ENCODE assay signal across 14 cellular contexts in genomic region chr16:68345351-68345810, GRCh38. TPM values are rescaled to one million over a fixed set of nuclear protein-coding genes. Genes with fewer than 3 reads are reported as not detected.
DNase-seq lines count a peak whose midpoint lies in the region; ATAC-seq lines count a peak whose summit lies in the region.
"Had no signal": no experiment of that assay in that cellular context is flagged by ENCODE, and none has a peak within 500 bp of the region (broad histone marks: within the 10 kb centered on the region; RNA-seq: fewer than 3 reads in every experiment).

No MANE protein-coding gene starts in this region.

- peaks cover 51% of the 10 kb centered on the region for H3K36me3 Mint-ChIP-seq in activated T-cell treated with anti-CD3 and anti-CD28 coated beads, Interleukin-2, amount 50 U/mL, for 4 hours (ENCODE audit: insufficient read depth)
- peaks cover 97% of the 10 kb centered on the region for H3K36me3 Mint-ChIP-seq in activated T-cell treated with anti-CD3 and anti-CD28 coated beads, Interleukin-2, amount 50 U/mL, for 24 hours (ENCODE audit: low read depth)
- H3K36me3 Mint-ChIP-seq in central memory CD8-positive, alpha-beta T cell (ENCODE audit: insufficient read depth): peaks cover 53% of the 10 kb centered on the region
- peaks cover 72% of the 10 kb centered on the region for H3K36me3 Mint-ChIP-seq in activated CD4-positive, alpha-beta T cell treated with anti-CD3 and anti-CD28 coated beads, Interleukin-2, amount 10 ng/mL, durations not matched to agents 7 days and 5 days (ENCODE audit: low read depth)

- DNase-seq in activated T-cell treated with anti-CD3 and anti-CD28 coated beads, Interleukin-2, amount 50 U/mL, for 4 hours: no peak
- DNase-seq in activated T-cell treated with anti-CD3 and anti-CD28 coated beads, Interleukin-2, amount 50 U/mL, for 24 hours: no peak
- no peak for DNase-seq in central memory CD8-positive, alpha-beta T cell (ENCODE audit: low spot score in 2 of 2)
- DNase-seq in left colon (no peak), H4 (ENCODE audit: low spot score) (no peak)
- peak; percentile 42 for DNase-seq in stimulated activated CD8-positive, alpha-beta memory T cell treated with anti-CD3 and anti-CD28 coated beads, Interleukin-4, amount 100 ng/mL, for 48 hours
- DNase-seq in activated CD4-positive, alpha-beta T cell treated with anti-CD3 and anti-CD28 coated beads, Interleukin-2, amount 10 ng/mL, durations not matched to agents 7 days and 5 days: no peak
- DNase-seq: activated CD4-positive, alpha-beta T cell treated with anti-CD3 and anti-CD28 coated beads for 4 hours; activated naive CD4-positive, alpha-beta T cell treated with anti-CD3 and anti-CD28 coated beads for 36 hours; effector CD8-positive, alpha-beta T cell; NCI-H1417; NCI-H510A treated with DMSO at 0.1 percent for 48 hours had no signal

- peaks cover 3% of the 10 kb centered on the region for H3K4me1 Mint-ChIP-seq in activated T-cell treated with anti-CD3 and anti-CD28 coated beads, Interleukin-2, amount 50 U/mL, for 4 hours (ENCODE audit: low read depth)
- H3K4me1 Mint-ChIP-seq in activated T-cell treated with anti-CD3 and anti-CD28 coated beads, Interleukin-2, amount 50 U/mL, for 24 hours (ENCODE audit: low read depth): peaks cover 7% of the 10 kb centered on the region
- H3K4me1 Mint-ChIP-seq in central memory CD8-positive, alpha-beta T cell: peaks cover 7% of the 10 kb centered on the region
- H3K4me1 Mint-ChIP-seq in activated CD4-positive, alpha-beta T cell treated with anti-CD3 and anti-CD28 coated beads, Interleukin-2, amount 10 ng/mL, durations not matched to agents 7 days and 5 days: peaks cover 20% of the 10 kb centered on the region
- H3K4me1 Mint-ChIP-seq: B cell had no signal

- no peak overlapping the region for H3K27ac Mint-ChIP-seq in activated T-cell treated with anti-CD3 and anti-CD28 coated beads, Interleukin-2, amount 50 U/mL, for 24 hours
- peak overlapping the region; percentile 55 for H3K27ac Mint-ChIP-seq in central memory CD8-positive, alpha-beta T cell (ENCODE audit: low read depth)
- H3K27ac Mint-ChIP-seq in activated CD4-positive, alpha-beta T cell treated with anti-CD3 and anti-CD28 coated beads, Interleukin-2, amount 10 ng/mL, durations not matched to agents 7 days and 5 days: no peak overlapping the region
- H3K27ac Mint-ChIP-seq: activated naive CD4-positive, alpha-beta T cell treated with anti-CD3 and anti-CD28 coated beads for 36 hours; B cell had no signal

- H3K27me3 Mint-ChIP-seq in activated T-cell treated with anti-CD3 and anti-CD28 coated beads, Interleukin-2, amount 50 U/mL, for 4 hours (ENCODE audit: low read depth): no peaks in the 10 kb centered on the region
- no peaks in the 10 kb centered on the region for H3K27me3 Mint-ChIP-seq in activated T-cell treated with anti-CD3 and anti-CD28 coated beads, Interleukin-2, amount 50 U/mL, for 24 hours
- H3K27me3 Mint-ChIP-seq in central memory CD8-positive, alpha-beta T cell: no peaks in the 10 kb centered on the region
- H3K27me3 Mint-ChIP-seq in activated CD4-positive, alpha-beta T cell treated with anti-CD3 and anti-CD28 coated beads, Interleukin-2, amount 10 ng/mL, durations not matched to agents 7 days and 5 days: no peaks in the 10 kb centered on the region
- H3K27me3 Mint-ChIP-seq: B cell had no signal

- POLR2A ChIA-PET in activated CD4-positive, alpha-beta T cell treated with anti-CD3 and anti-CD28 coated beads, Interleukin-2, amount 10 ng/mL, durations not matched to agents 7 days and 5 days (lab: Charles Lee): no interaction called here

- peak; percentile 51 to 67 for ATAC-seq in activated T-cell treated with anti-CD3 and anti-CD28 coated beads, Interleukin-2, amount 50 U/mL, for 4 hours
- no peak for ATAC-seq in central memory CD8-positive, alpha-beta T cell (replicated peaks; ENCODE audit: extremely low read depth, poor library complexity, severe bottlenecking)
- ATAC-seq in left colon: peak; percentile 20
- ATAC-seq in HG02852 (IDR thresholded peaks at IDR 0.05; ENCODE audit: unreplicated experiment): no peak

- intact Hi-C loops in left colon (cut with DNase I, micrococcal nuclease): no loop called here

- H3K4me3 Mint-ChIP-seq in activated T-cell treated with anti-CD3 and anti-CD28 coated beads, Interleukin-2, amount 50 U/mL, for 4 hours: no peak overlapping the region
- no peak overlapping the region for H3K4me3 Mint-ChIP-seq in activated T-cell treated with anti-CD3 and anti-CD28 coated beads, Interleukin-2, amount 50 U/mL, for 24 hours
- no peak overlapping the region for H3K4me3 Mint-ChIP-seq in central memory CD8-positive, alpha-beta T cell
- no peak overlapping the region for H3K4me3 Mint-ChIP-seq in activated CD4-positive, alpha-beta T cell treated with anti-CD3 and anti-CD28 coated beads, Interleukin-2, amount 10 ng/mL, durations not matched to agents 7 days and 5 days
- H3K4me3 Mint-ChIP-seq: activated naive CD4-positive, alpha-beta T cell treated with anti-CD3 and anti-CD28 coated beads for 36 hours; B cell had no signal

- CTCF ChIA-PET in activated CD4-positive, alpha-beta T cell treated with anti-CD3 and anti-CD28 coated beads, Interleukin-2, amount 10 ng/mL, durations not matched to agents 7 days and 5 days (lab: Charles Lee): interaction anchor here (0.6 to 0.8 kb wide), 2 partner anchors 16 to 29 kb away, joined by 3 read pairs; no protein-coding TSS in a partner anchor

- H3K9me3 Mint-ChIP-seq in activated T-cell treated with anti-CD3 and anti-CD28 coated beads, Interleukin-2, amount 50 U/mL, for 4 hours: no peaks in the 10 kb centered on the region
- no peaks in the 10 kb centered on the region for H3K9me3 Mint-ChIP-seq in activated T-cell treated with anti-CD3 and anti-CD28 coated beads, Interleukin-2, amount 50 U/mL, for 24 hours
- H3K9me3 Mint-ChIP-seq in central memory CD8-positive, alpha-beta T cell: no peaks in the 10 kb centered on the region
- no peaks in the 10 kb centered on the region for H3K9me3 Mint-ChIP-seq in activated CD4-positive, alpha-beta T cell treated with anti-CD3 and anti-CD28 coated beads, Interleukin-2, amount 10 ng/mL, durations not matched to agents 7 days and 5 days
- H3K9me3 Mint-ChIP-seq: activated naive CD4-positive, alpha-beta T cell treated with anti-CD3 and anti-CD28 coated beads for 36 hours had no signal

RNA-seq across cellular contexts. Expression of gene PRMT7, which starts 34.6 kb away (rescaled TPM):
- 10 to 100 TPM; 60.3 to 66.8 (median 63.0) TPM for total RNA-seq in activated T-cell treated with anti-CD3 and anti-CD28 coated beads, Interleukin-2, amount 50 U/mL, for 4 hours
- total RNA-seq in left colon: 10 to 100 TPM; 26.3 to 27.7 TPM
- total RNA-seq in H4 (2014; rRNA removed; shearing (Covaris generic)): 37.5 and 50.1 TPM in 2 replicates
- 10 to 100 TPM; 76.9 TPM for total RNA-seq in activated CD4-positive, alpha-beta T cell treated with anti-CD3 and anti-CD28 coated beads, Interleukin-2, amount 10 ng/mL, durations not matched to agents 7 days and 5 days

RNA-seq across cellular contexts. Expression of gene SLC7A6OS, which starts 34.6 kb away (rescaled TPM):
- 10 to 100 TPM; 19.0 to 27.6 (median 21.5) TPM for total RNA-seq in activated T-cell treated with anti-CD3 and anti-CD28 coated beads, Interleukin-2, amount 50 U/mL, for 4 hours
- total RNA-seq in left colon: 10 to 100 TPM; 13.9 to 15.4 TPM
- 7.3 and 8.1 TPM in 2 replicates for total RNA-seq in H4 (2014; rRNA removed; shearing (Covaris generic))
- total RNA-seq in activated CD4-positive, alpha-beta T cell treated with anti-CD3 and anti-CD28 coated beads, Interleukin-2, amount 10 ng/mL, durations not matched to agents 7 days and 5 days: 10 to 100 TPM; 25.9 to 28.6 TPM

Comparison
In these comparisons a context has a peak if more than half of its experiments do, and no peak if none do; other contexts are left out.
1. ATAC-seq: peak in activated T-cell treated with anti-CD3 and anti-CD28 coated beads, Interleukin-2, amount 50 U/mL, for 4 hours (2 of 2) and left colon (single experiment); none in central memory CD8-positive, alpha-beta T cell (single experiment) and HG02852 (single experiment).